Comparison of ENCODE assay signal across 8 cellular contexts in genomic region chr2:44361330-44362206, GRCh38. TPM values are rescaled to one million over a fixed set of nuclear protein-coding genes. Genes with fewer than 3 reads are reported as not detected.
DNase-seq lines count a peak whose midpoint lies in the region; ATAC-seq, FAIRE-seq and TF ChIP-seq lines count a peak whose summit lies in the region.

Gene CAMKMT, plus strand, starts transcription at chr2:44361947.
Gene PREPL, minus strand, starts transcription at chr2:44361494. Its CDS starts 15,152 bp downstream, at chr2:44346342.

- peaks cover 52 to 64% (median 52%) of the 10 kb centered on the region in 3 donors for H3K4me1 Mint-ChIP-seq in T-cell
- H3K4me1 Mint-ChIP-seq in type B pancreatic cell (ENCODE audit: unreplicated experiment) = peaks cover 14% of the 10 kb centered on the region

- H3K27ac ChIP-seq in adipose tissue (ENCODE audit: low read depth, low read length) (peak within 1 kb of the TSS; percentile 91), heart left ventricle (peak within 1 kb of the TSS; percentile 89 to 99 (median 96))

- intact Hi-C loops in heart left ventricle (cut with DNase I) = loop anchor here in 3 of 10 donors (1.0 to 10.0 kb wide), 5 partner anchors 193 to 364 kb away; partner anchors contain the start of genes PPM1B (in 3 of the 3) and LRPPRC (in 1 of the 3)

- H3K9me3 ChIP-seq in heart left ventricle = no peaks in the 10 kb centered on the region

- FAIRE-seq in GM12891 (lab: Jason Lieb, UNC) = peak; percentile 99

- ATAC-seq in HG02840 (IDR thresholded peaks at IDR 0.05; ENCODE audit: low FRiP score, unreplicated experiment) (peak; percentile 80), T-cell (replicated peaks in 1 of 4) (peak; percentile 82 to 87 (median 84)), heart left ventricle (peak; percentile 96 to 98 (median 96))

- H3K9me3 Mint-ChIP-seq in T-cell (no peaks in the 10 kb centered on the region), type B pancreatic cell (no peaks in the 10 kb centered on the region)

- DNase-seq in GM12891 (ENCODE audit: insufficient read length, low spot score) = peak; percentile 78
- DNase-seq in NCI-H1436 treated with DMSO at 0.1 percent for 48 hours (lab: John Stamatoyannopoulos, UW) = peak; percentile 85
- DNase-seq in T-cell = peak; percentile 93 to 99 (median 97)
- DNase-seq in heart left ventricle = peak; percentile 98 to 99 (median 99)
- DNase-seq in pons (ENCODE audit: low spot score) = peak; percentile 97
- DNase-seq in type B pancreatic cell (ENCODE audit: extremely low spot score, unreplicated experiment) = peak; percentile 97

- H3K4me1 ChIP-seq in heart left ventricle = peaks cover 0 to 45% (median 32%) of the 10 kb centered on the region in 12 donors

- H3K27ac Mint-ChIP-seq in T-cell (peak within 1 kb of the TSS; percentile 100), type B pancreatic cell (peak within 1 kb of the TSS; percentile 100)

- peak within 1 kb of the TSS; percentile 97 to 99 (median 97) for H3K4me3 Mint-ChIP-seq in T-cell
- H3K4me3 Mint-ChIP-seq in type B pancreatic cell = peak within 1 kb of the TSS; percentile 99

- H3K36me3 Mint-ChIP-seq in T-cell (peaks cover 16% of the 10 kb centered on the region), type B pancreatic cell (no peaks in the 10 kb centered on the region)

- H3K36me3 ChIP-seq in heart left ventricle = no peaks in the 10 kb centered on the region

- WGBS in adipose tissue, 3 donors = 0 to 1% (median 0%) methylated on average over 56 to 57 of the region's 57 CpGs
- WGBS in heart left ventricle, 4 donors = 0 to 1% (median 0%) methylated on average over 34 to 57 of the region's 57 CpGs

- peak within 1 kb of the TSS; percentile 60 to 97 (median 89) for H3K4me3 ChIP-seq in heart left ventricle

- TF ChIP-seq POLR2A in GM12891 (IDR thresholded peaks at IDR 0.05; ENCODE audit: low read depth, low read length) (peak; percentile 97), heart left ventricle (IDR thresholded peaks at IDR 0.05) (peak in 1 of 2 donors; percentile 50)

- CTCF ChIA-PET in T-cell (lab: Charles Lee) = interaction anchor here (0.5 to 1.6 kb wide), 15 partner anchors 10 to 782 kb away, joined by 3 to 8 read pairs (median 4); partner anchors contain the start of gene PPM1B (in 1 of the 2)

- H3K27me3 ChIP-seq in heart left ventricle = no peaks in the 10 kb centered on the region

- POLR2A ChIA-PET in T-cell (lab: Charles Lee) = interaction anchor here (0.6 to 2.1 kb wide), 12 partner anchors 8 to 1206 kb away, joined by 3 to 24 read pairs (median 3); partner anchors contain the start of gene PPM1B (in 1 of the 2)

- H3K27me3 Mint-ChIP-seq in T-cell = no peaks in the 10 kb centered on the region
- H3K27me3 Mint-ChIP-seq in type B pancreatic cell = no peaks in the 10 kb centered on the region

- no peak for TF ChIP-seq CTCF in heart left ventricle (IDR thresholded peaks at IDR 0.05)
- TF ChIP-seq CTCF in type B pancreatic cell (conservative IDR thresholded peaks at IDR 0.05) = no peak

TF ChIP-seq in GM12891, 5 proteins besides CTCF, POLR2A, EP300 and RAD21:
- TF ChIP-seq SPI1 (IDR thresholded peaks at IDR 0.05; ENCODE audit: low read depth, low read length) = peak; percentile 32
- TF ChIP-seq POLR2AphosphoS5 (IDR thresholded peaks at IDR 0.05; ENCODE audit: low read depth, low read length) = peak; percentile 97
- TF ChIP-seq PAX5 (IDR thresholded peaks at IDR 0.05; ENCODE audit: insufficient read depth, low read length, severe bottlenecking) = no peak
- TF ChIP-seq POU2F2 (IDR thresholded peaks at IDR 0.05; ENCODE audit: low read depth, low read length) = peak; percentile 84; the same call in 1 of the 2 replicates
- TF ChIP-seq TAF1 (IDR thresholded peaks at IDR 0.05; ENCODE audit: low read depth, low read length) = peak; percentile 89

RNA-seq across cellular contexts. Expression of gene CAMKMT, which starts in this region (rescaled TPM):
- polyA plus RNA-seq in GM12891 (2012; ENCODE audit: low read depth, missing spikeins) = 7.4 TPM
- total RNA-seq in T-cell (10 to 100 TPM; 11.9 to 20.2 (median 16.5) TPM), heart left ventricle (10 to 100 TPM in 1 of 9 donors, 1 to 10 TPM in 8; 2.5 to 10.1 (median 4.3) TPM), type B pancreatic cell (ENCODE audit: low replicate concordance) (5.3 and 7.7 TPM in 2 replicates)
- polyA plus RNA-seq in adipose tissue (1 to 10 TPM; 4.2 to 5.2 (median 4.4) TPM), heart left ventricle (1 to 10 TPM; 4.4 to 6.8 TPM)

RNA-seq across cellular contexts. Expression of gene PREPL, which starts in this region (rescaled TPM):
- polyA plus RNA-seq in GM12891 (2012; ENCODE audit: low read depth, missing spikeins) = 12.2 TPM
- total RNA-seq in T-cell = 10 to 100 TPM; 27.7 to 33.3 (median 30.7) TPM
- 10 to 100 TPM in 2 of 3 donors, 1 to 10 TPM in 1; 9.2 to 16.8 (median 12.8) TPM for polyA plus RNA-seq in adipose tissue
- total RNA-seq in heart left ventricle = 100 to 1,000 TPM in 2 of 9 donors, 10 to 100 TPM in 7; 62.4 to 120 (median 73.9) TPM
- polyA plus RNA-seq in heart left ventricle = 10 to 100 TPM; 10.7 to 30.6 TPM
- 37.1 and 42.0 TPM in 2 replicates for total RNA-seq in type B pancreatic cell (ENCODE audit: low replicate concordance)

Comparison
In these comparisons a context has a peak if more than half of its experiments do, and no peak if none do; other contexts are left out.
1. Peak in every context shown above with its lines: DNase-seq, ATAC-seq, H3K4me3 ChIP-seq and H3K27ac ChIP-seq.